ENCODE assay signal across 13 cellular contexts in genomic region chr9:137610944-137611343, GRCh38. TPM values are rescaled to one million over a fixed set of nuclear protein-coding genes. Genes with fewer than 3 reads are reported as not detected.
A peak's percentile ranks its signal among the peaks of the same experiment; 100 is the strongest.
DNase-seq lines count a peak whose midpoint lies in the region; ATAC-seq lines count a peak whose summit lies in the region.
"Had no signal": no experiment of that assay in that cellular context is flagged by ENCODE, and none has a peak within 500 bp of the region (broad histone marks: within the 10 kb centered on the region; RNA-seq: fewer than 3 reads in every experiment).

No MANE protein-coding gene starts in this region.

- H3K27ac Mint-ChIP-seq in activated naive CD8-positive, alpha-beta T cell: peak overlapping the region; percentile 78
- H3K27ac Mint-ChIP-seq in activated naive CD8-positive, alpha-beta T cell treated with anti-CD3 and anti-CD28 coated beads for 36 hours: no peak overlapping the region
- peak overlapping the region; percentile 7 for H3K27ac Mint-ChIP-seq in activated naive CD8-positive, alpha-beta T cell treated with anti-CD3 and anti-CD28 coated beads, Interleukin-2, amount 10 ng/mL, durations not matched to agents 7 days and 5 days
- H3K27ac Mint-ChIP-seq: nephron had no signal

- H3K4me1 ChIP-seq in mucosa of rectum (ENCODE audit: control insufficient read depth in 2 of 2, insufficient read depth in 2 of 2, low read length in 2 of 2) (peaks cover 44 to 45% of the 10 kb centered on the region in 2 donors), urinary bladder (ENCODE audit: insufficient read depth) (no peaks in the 10 kb centered on the region)

- no peaks in the 10 kb centered on the region for H3K9me3 Mint-ChIP-seq in activated naive CD8-positive, alpha-beta T cell (ENCODE audit: low read depth)
- no peaks in the 10 kb centered on the region for H3K9me3 Mint-ChIP-seq in activated naive CD8-positive, alpha-beta T cell treated with anti-CD3 and anti-CD28 coated beads for 36 hours
- H3K9me3 Mint-ChIP-seq in activated naive CD8-positive, alpha-beta T cell treated with anti-CD3 and anti-CD28 coated beads, Interleukin-2, amount 10 ng/mL, durations not matched to agents 7 days and 5 days: no peaks in the 10 kb centered on the region
- H3K9me3 Mint-ChIP-seq: nephron had no signal

- no peak for ATAC-seq in activated naive CD8-positive, alpha-beta T cell treated with anti-CD3 and anti-CD28 coated beads, Interleukin-2, amount 10 ng/mL, durations not matched to agents 7 days and 5 days (ENCODE audit: low read depth)
- no peak for ATAC-seq in GM21367 (IDR thresholded peaks at IDR 0.05; ENCODE audit: unreplicated experiment)

- H3K4me3 ChIP-seq in mucosa of rectum (ENCODE audit: low read length in 2 of 2): peak overlapping the region; percentile 42 to 50
- no peak overlapping the region for H3K4me3 ChIP-seq in urinary bladder (ENCODE audit: low read depth, low read length)
- H3K4me3 ChIP-seq: uterus had no signal

- H3K36me3 Mint-ChIP-seq in activated naive CD8-positive, alpha-beta T cell: no peaks in the 10 kb centered on the region
- H3K36me3 Mint-ChIP-seq in activated naive CD8-positive, alpha-beta T cell treated with anti-CD3 and anti-CD28 coated beads for 36 hours: peaks cover 3% of the 10 kb centered on the region
- no peaks in the 10 kb centered on the region for H3K36me3 Mint-ChIP-seq in activated naive CD8-positive, alpha-beta T cell treated with anti-CD3 and anti-CD28 coated beads, Interleukin-2, amount 10 ng/mL, durations not matched to agents 7 days and 5 days

- H3K27ac ChIP-seq in mucosa of rectum (ENCODE audit: low read depth in 2 of 2, low read length in 2 of 2) (peak overlapping the region; percentile 97 to 98), urinary bladder (ENCODE audit: low read depth) (peak overlapping the region; percentile 0)
- H3K27ac ChIP-seq: uterus had no signal

- no peaks in the 10 kb centered on the region for H3K9me3 ChIP-seq in mucosa of rectum (ENCODE audit: control insufficient read depth in 2 of 2, low read length in 2 of 2)
- H3K9me3 ChIP-seq: uterus had no signal

- no peak overlapping the region for H3K4me3 Mint-ChIP-seq in activated naive CD8-positive, alpha-beta T cell
- no peak overlapping the region for H3K4me3 Mint-ChIP-seq in activated naive CD8-positive, alpha-beta T cell treated with anti-CD3 and anti-CD28 coated beads for 36 hours
- H3K4me3 Mint-ChIP-seq in activated naive CD8-positive, alpha-beta T cell treated with anti-CD3 and anti-CD28 coated beads, Interleukin-2, amount 10 ng/mL, durations not matched to agents 7 days and 5 days: no peak overlapping the region

- no peaks in the 10 kb centered on the region for H3K27me3 ChIP-seq in mucosa of rectum (ENCODE audit: control insufficient read depth in 2 of 2, insufficient read depth in 2 of 2, low read length in 2 of 2)
- H3K27me3 ChIP-seq: uterus had no signal

- POLR2A ChIA-PET in activated naive CD8-positive, alpha-beta T cell treated with anti-CD3 and anti-CD28 coated beads, Interleukin-2, amount 10 ng/mL, durations not matched to agents 7 days and 5 days (lab: Charles Lee): interaction anchor here (1.3 kb wide), 1 partner anchor 8 kb away, joined by 4 read pairs; the partner anchor contains the start of gene EHMT1

- 67% methylated on average over 6 of the region's 6 CpGs for WGBS in urinary bladder

- H3K27me3 Mint-ChIP-seq in activated naive CD8-positive, alpha-beta T cell: no peaks in the 10 kb centered on the region
- H3K27me3 Mint-ChIP-seq in activated naive CD8-positive, alpha-beta T cell treated with anti-CD3 and anti-CD28 coated beads for 36 hours: no peaks in the 10 kb centered on the region
- H3K27me3 Mint-ChIP-seq in activated naive CD8-positive, alpha-beta T cell treated with anti-CD3 and anti-CD28 coated beads, Interleukin-2, amount 10 ng/mL, durations not matched to agents 7 days and 5 days: no peaks in the 10 kb centered on the region

- DNase-seq in activated naive CD8-positive, alpha-beta T cell treated with anti-CD3 and anti-CD28 coated beads for 36 hours: no peak
- no peak for DNase-seq in activated naive CD8-positive, alpha-beta T cell treated with anti-CD3 and anti-CD28 coated beads, Interleukin-2, amount 10 ng/mL, durations not matched to agents 7 days and 5 days
- DNase-seq in stimulated activated CD4-positive, alpha-beta T cell treated with anti-CD3 and anti-CD28 coated beads, Interleukin-4, amount 100 ng/mL, for 4 hours: no peak
- no peak for DNase-seq in stimulated activated CD4-positive, alpha-beta T cell treated with anti-CD3 and anti-CD28 coated beads, Interleukin-2, amount 100 ng/mL, for 24 hours
- DNase-seq: effector memory CD4-positive, alpha-beta T cell; HCEC 1CT; NCI-H1105 treated with DMSO at 0.1 percent for 48 hours; uterus had no signal

- H3K9ac ChIP-seq in mucosa of rectum (ENCODE audit: low read depth in 1 of 2, low read length in 2 of 2): peak overlapping the region in 1 of 2 donors; percentile 83

- peaks cover 32% of the 10 kb centered on the region for H3K4me1 Mint-ChIP-seq in activated naive CD8-positive, alpha-beta T cell (ENCODE audit: low read depth)
- peaks cover 23% of the 10 kb centered on the region for H3K4me1 Mint-ChIP-seq in activated naive CD8-positive, alpha-beta T cell treated with anti-CD3 and anti-CD28 coated beads for 36 hours
- peaks cover 8% of the 10 kb centered on the region for H3K4me1 Mint-ChIP-seq in activated naive CD8-positive, alpha-beta T cell treated with anti-CD3 and anti-CD28 coated beads, Interleukin-2, amount 10 ng/mL, durations not matched to agents 7 days and 5 days

- H3K36me3 ChIP-seq in mucosa of rectum (ENCODE audit: control insufficient read depth in 2 of 2, insufficient read depth in 2 of 2, low read length in 2 of 2) (peaks cover 17 to 21% of the 10 kb centered on the region in 2 donors), urinary bladder (ENCODE audit: insufficient read depth) (peaks cover 3% of the 10 kb centered on the region)
- H3K36me3 ChIP-seq: uterus had no signal

RNA-seq across cellular contexts. Expression of gene ARRDC1, which starts 5.5 kb away (rescaled TPM):
- total RNA-seq in activated naive CD8-positive, alpha-beta T cell treated with anti-CD3 and anti-CD28 coated beads for 36 hours: 10 to 100 TPM; 28.6 to 29.3 TPM
- total RNA-seq in activated naive CD8-positive, alpha-beta T cell treated with anti-CD3 and anti-CD28 coated beads, Interleukin-2, amount 10 ng/mL, durations not matched to agents 7 days and 5 days: 10 to 100 TPM; 62.8 to 64.6 TPM
- 14.3 TPM for total RNA-seq in urinary bladder
- polyA plus RNA-seq in urinary bladder: 37.5 TPM

RNA-seq across cellular contexts. Expression of gene EHMT1, which starts 7.9 kb away (rescaled TPM):
- 10 to 100 TPM; 65.9 to 66.3 TPM for total RNA-seq in activated naive CD8-positive, alpha-beta T cell treated with anti-CD3 and anti-CD28 coated beads for 36 hours
- 100 to 1,000 TPM; 111 to 118 TPM for total RNA-seq in activated naive CD8-positive, alpha-beta T cell treated with anti-CD3 and anti-CD28 coated beads, Interleukin-2, amount 10 ng/mL, durations not matched to agents 7 days and 5 days
- total RNA-seq in urinary bladder: 48.6 TPM
- 44.7 TPM for polyA plus RNA-seq in urinary bladder

RNA-seq across cellular contexts. Expression of gene ZMYND19, which starts 20.6 kb away (rescaled TPM):
- total RNA-seq in activated naive CD8-positive, alpha-beta T cell treated with anti-CD3 and anti-CD28 coated beads for 36 hours: 10 to 100 TPM; 55.6 to 56.4 TPM
- 10 to 100 TPM; 31.3 to 33.0 TPM for total RNA-seq in activated naive CD8-positive, alpha-beta T cell treated with anti-CD3 and anti-CD28 coated beads, Interleukin-2, amount 10 ng/mL, durations not matched to agents 7 days and 5 days
- total RNA-seq in urinary bladder: 7.9 TPM
- polyA plus RNA-seq in urinary bladder: 13.2 TPM

RNA-seq across cellular contexts. Expression of gene DPH7, which starts 32.2 kb away (rescaled TPM):
- 10 to 100 TPM; 31.7 to 33.7 TPM for total RNA-seq in activated naive CD8-positive, alpha-beta T cell treated with anti-CD3 and anti-CD28 coated beads for 36 hours
- total RNA-seq in activated naive CD8-positive, alpha-beta T cell treated with anti-CD3 and anti-CD28 coated beads, Interleukin-2, amount 10 ng/mL, durations not matched to agents 7 days and 5 days: 10 to 100 TPM; 49.1 to 49.2 TPM
- 21.2 TPM for total RNA-seq in urinary bladder
- polyA plus RNA-seq in urinary bladder: 28.8 TPM

RNA-seq across cellular contexts. Expression of gene MRPL41, which starts 59.3 kb away (rescaled TPM):
- 10 to 100 TPM; 54.6 to 54.9 TPM for total RNA-seq in activated naive CD8-positive, alpha-beta T cell treated with anti-CD3 and anti-CD28 coated beads for 36 hours
- total RNA-seq in activated naive CD8-positive, alpha-beta T cell treated with anti-CD3 and anti-CD28 coated beads, Interleukin-2, amount 10 ng/mL, durations not matched to agents 7 days and 5 days: 10 to 100 TPM; 58.8 to 64.4 TPM
- total RNA-seq in urinary bladder: 16.7 TPM
- polyA plus RNA-seq in urinary bladder: 74.9 TPM
